ENCODE assay signal across 14 cellular contexts in genomic region chr5:66151491-66151890, GRCh38.
"Had no signal": no experiment of that assay in that cellular context is flagged by ENCODE, and none has a peak within 500 bp of the region (broad histone marks: within the 10 kb centered on the region; RNA-seq: fewer than 3 reads in every experiment).

No MANE protein-coding gene starts in this region.

- H3K36me3 Mint-ChIP-seq: immature natural killer cell had no signal

- H3K27me3 Mint-ChIP-seq: activated naive CD8-positive, alpha-beta T cell treated with anti-CD3 and anti-CD28 coated beads, Interleukin-2, amount 10 ng/mL, durations not matched to agents 7 days and 5 days had no signal

- FAIRE-seq: bronchial epithelial cell, endometrium, pancreas had no signal

- H3K9me3 ChIP-seq: ascending aorta, esophagus squamous epithelium, pancreas, uterus had no signal

- H3K4me3 Mint-ChIP-seq: activated naive CD8-positive, alpha-beta T cell treated with anti-CD3 and anti-CD28 coated beads, Interleukin-2, amount 10 ng/mL, durations not matched to agents 7 days and 5 days; T-helper 2 cell treated with Interferon-gamma antibody and Interleukin-4, amounts not matched to agents 5 μg/mL and 100 μg/mL, for 36 hours had no signal

- DNase-seq: activated CD4-positive, alpha-beta T cell treated with anti-CD3 and anti-CD28 coated beads for 1 hour; activated naive CD8-positive, alpha-beta T cell treated with anti-CD3 and anti-CD28 coated beads, Interleukin-2, amount 10 ng/mL, durations not matched to agents 7 days and 5 days; dorsolateral prefrontal cortex; esophagus squamous epithelium; foreskin fibroblast; immature natural killer cell; midbrain; pancreas; uterus had no signal

- H3K9me3 Mint-ChIP-seq: immature natural killer cell; T-helper 2 cell treated with Interferon-gamma antibody and Interleukin-4, amounts not matched to agents 5 μg/mL and 100 μg/mL, for 36 hours had no signal

- H3K27me3 ChIP-seq: ascending aorta, dorsolateral prefrontal cortex, esophagus squamous epithelium, pancreas, uterus had no signal

- H3K27ac ChIP-seq: ascending aorta, dorsolateral prefrontal cortex, esophagus squamous epithelium, pancreas, uterus had no signal

- ATAC-seq: pancreas had no signal

- H3K36me3 ChIP-seq: ascending aorta, pancreas, uterus had no signal

- H3K4me3 ChIP-seq: ascending aorta, dorsolateral prefrontal cortex, esophagus squamous epithelium, lung, pancreas, uterus had no signal

- H3K27ac Mint-ChIP-seq: activated naive CD8-positive, alpha-beta T cell treated with anti-CD3 and anti-CD28 coated beads, Interleukin-2, amount 10 ng/mL, durations not matched to agents 7 days and 5 days; T-helper 2 cell treated with Interferon-gamma antibody and Interleukin-4, amounts not matched to agents 5 μg/mL and 100 μg/mL, for 36 hours had no signal
